Comparison of ENCODE assay signal across 22 cellular contexts in genomic region chr7:28076421-28077163, GRCh38.
DNase-seq lines count a peak whose midpoint lies in the region; TF ChIP-seq lines count a peak whose summit lies in the region.
"Had no signal": no experiment of that assay in that cellular context is flagged by ENCODE, and none has a peak within 500 bp of the region (broad histone marks: within the 10 kb centered on the region; RNA-seq: fewer than 3 reads in every experiment).

No MANE protein-coding gene starts in this region.

- no peaks in the 10 kb centered on the region for H3K9me3 ChIP-seq in smooth muscle cell (replicated peaks; ENCODE audit: low read depth)
- no peaks in the 10 kb centered on the region for H3K9me3 ChIP-seq in neural progenitor cell (ENCODE audit: low read depth)
- no peaks in the 10 kb centered on the region for H3K9me3 ChIP-seq in stomach
- H3K9me3 ChIP-seq: upper lobe of left lung had no signal

- no peaks in the 10 kb centered on the region for H3K9me3 Mint-ChIP-seq in neural progenitor cell
- H3K9me3 Mint-ChIP-seq: activated naive CD4-positive, alpha-beta T cell treated with anti-CD3 and anti-CD28 coated beads, Interleukin-2, amount 10 ng/mL, durations not matched to agents 7 days and 5 days; activated T-cell treated with anti-CD3 and anti-CD28 coated beads, Interleukin-2, amount 50 U/mL, for 4 hours; immature natural killer cell had no signal

- H3K36me3 ChIP-seq in smooth muscle cell (ENCODE audit: low read depth) (no peaks in the 10 kb centered on the region), neural progenitor cell (no peaks in the 10 kb centered on the region), stomach (no peaks in the 10 kb centered on the region)
- H3K36me3 ChIP-seq: upper lobe of left lung had no signal

- H2AFZ ChIP-seq in smooth muscle cell (ENCODE audit: low read depth) (peak overlapping the region; percentile 14), neural progenitor cell (replicated peaks) (no peak overlapping the region)

- H3K27ac Mint-ChIP-seq in neural progenitor cell: no peak overlapping the region
- H3K27ac Mint-ChIP-seq: activated CD8-positive, alpha-beta T cell treated with anti-CD3 and anti-CD28 coated beads, Interleukin-2, amount 10 ng/mL, durations not matched to agents 7 days and 5 days; activated naive CD4-positive, alpha-beta T cell treated with anti-CD3 and anti-CD28 coated beads, Interleukin-2, amount 10 ng/mL, durations not matched to agents 7 days and 5 days; immature natural killer cell had no signal

- H3K4me3 ChIP-seq in smooth muscle cell (peak overlapping the region; percentile 35), neural progenitor cell (no peak overlapping the region), stomach (no peak overlapping the region)
- H3K4me3 ChIP-seq: upper lobe of left lung had no signal

- TF ChIP-seq CTCF in smooth muscle cell (IDR thresholded peaks at IDR 0.05; ENCODE audit: borderline replicate concordance, insufficient read depth, poor library complexity, severe bottlenecking): no peak
- TF ChIP-seq CTCF in neural progenitor cell (IDR thresholded peaks at IDR 0.05): no peak
- TF ChIP-seq CTCF in stomach (IDR thresholded peaks at IDR 0.05): no peak

- H3K27me3 ChIP-seq in smooth muscle cell (ENCODE audit: low read depth) (no peaks in the 10 kb centered on the region), neural progenitor cell (no peaks in the 10 kb centered on the region), stomach (no peaks in the 10 kb centered on the region)
- H3K27me3 ChIP-seq: upper lobe of left lung had no signal

- H3K4me3 Mint-ChIP-seq in neural progenitor cell: no peak overlapping the region
- H3K4me3 Mint-ChIP-seq: activated CD8-positive, alpha-beta T cell treated with anti-CD3 and anti-CD28 coated beads, Interleukin-2, amount 10 ng/mL, durations not matched to agents 7 days and 5 days; activated naive CD4-positive, alpha-beta T cell treated with anti-CD3 and anti-CD28 coated beads, Interleukin-2, amount 10 ng/mL, durations not matched to agents 7 days and 5 days; activated T-cell treated with anti-CD3 and anti-CD28 coated beads, Interleukin-2, amount 50 U/mL, for 4 hours; immature natural killer cell had no signal

- 32% methylated on average over 10 of the region's 10 CpGs for WGBS in smooth muscle cell (ENCODE audit: low lambda C conversion rate)
- WGBS in stomach, 5 donors: 68 to 78% (median 74%) methylated on average over 10 of the region's 10 CpGs

- H3K9ac ChIP-seq in smooth muscle cell (ENCODE audit: low read depth): no peak overlapping the region
- H3K9ac ChIP-seq in neural progenitor cell: no peak overlapping the region

- no peak for TF ChIP-seq POLR2A in stomach (IDR thresholded peaks at IDR 0.05)

- no peaks in the 10 kb centered on the region for H3K4me1 Mint-ChIP-seq in neural progenitor cell
- H3K4me1 Mint-ChIP-seq: activated naive CD4-positive, alpha-beta T cell treated with anti-CD3 and anti-CD28 coated beads, Interleukin-2, amount 10 ng/mL, durations not matched to agents 7 days and 5 days had no signal

- peak overlapping the region; percentile 82 for H3K4me2 ChIP-seq in smooth muscle cell
- H3K4me2 ChIP-seq in neural progenitor cell: no peak overlapping the region

- H3K27ac ChIP-seq in smooth muscle cell (ENCODE audit: low read depth) (peak overlapping the region; percentile 60), neural progenitor cell (no peak overlapping the region), stomach (no peak overlapping the region)
- H3K27ac ChIP-seq: upper lobe of left lung had no signal

- intact Hi-C loops in stomach (cut with DNase I; ENCODE audit: low total_unique reads): no loop called here

- TF ChIP-seq EP300 in stomach (IDR thresholded peaks at IDR 0.05): no peak

- H3K79me2 ChIP-seq in smooth muscle cell (ENCODE audit: low read depth) (peaks cover 33% of the 10 kb centered on the region), neural progenitor cell (ENCODE audit: low read depth) (no peaks in the 10 kb centered on the region)

- DNase-seq in NCI-H1417 (lab: John Stamatoyannopoulos, UW) (peak in 2 of 3 experiments; percentile 56 to 64), NCI-H1417 treated with DMSO at 0.1 percent for 48 hours (lab: John Stamatoyannopoulos, UW) (no peak), SHP77 (lab: John Stamatoyannopoulos, UW) (peak; percentile 19 to 49), fibroblast of peridontal ligament (ENCODE audit: extremely low read depth) (peak; percentile 29), smooth muscle cell (lab: John Stamatoyannopoulos, UW; ENCODE audit: unreplicated experiment) (no peak), midbrain (lab: John Stamatoyannopoulos, UW) (no peak), neural progenitor cell (ENCODE audit: low spot score) (no peak), stomach (no peak)
- DNase-seq: 8988T; activated CD4-positive, CD25-positive, alpha-beta regulatory T cell; activated CD8-positive, alpha-beta T cell treated with anti-CD3 and anti-CD28 coated beads, Interleukin-2, amount 10 ng/mL, durations not matched to agents 7 days and 5 days; activated naive CD4-positive, alpha-beta T cell treated with anti-CD3 and anti-CD28 coated beads, Interleukin-2, amount 10 ng/mL, durations not matched to agents 7 days and 5 days; activated T-cell treated with anti-CD3 and anti-CD28 coated beads, Interleukin-2, amount 50 U/mL, for 4 hours; COR-L47; immature natural killer cell; left ventricle myocardium superior; NCI-H146; NK-92 treated with Interleukin-12 subunit alpha and Interleukin-12 subunit beta, amount 100 ng/mL, for 24 hours; retina; stimulated activated CD4-positive, alpha-beta T cell treated with anti-CD3 and anti-CD28 coated beads, Interleukin-4, amount 100 ng/mL, for 4 hours; T1000; upper lobe of left lung had no signal

- H3F3A ChIP-seq in smooth muscle cell (ENCODE audit: low read depth): peaks cover 5% of the 10 kb centered on the region
- H3F3A ChIP-seq in neural progenitor cell (ENCODE audit: low read depth): no peaks in the 10 kb centered on the region

- peaks cover 4% of the 10 kb centered on the region for H3K27me3 Mint-ChIP-seq in neural progenitor cell (ENCODE audit: insufficient read depth, low read depth)
- H3K27me3 Mint-ChIP-seq: activated naive CD4-positive, alpha-beta T cell treated with anti-CD3 and anti-CD28 coated beads, Interleukin-2, amount 10 ng/mL, durations not matched to agents 7 days and 5 days had no signal

- H3K4me1 ChIP-seq in smooth muscle cell (ENCODE audit: low read depth) (peaks cover 8% of the 10 kb centered on the region), neural progenitor cell (no peaks in the 10 kb centered on the region), stomach (peaks cover 0 to 50% (median 20%) of the 10 kb centered on the region in 4 donors)

- H4K20me1 ChIP-seq in smooth muscle cell (ENCODE audit: low read depth): peaks cover 6% of the 10 kb centered on the region
- H4K20me1 ChIP-seq in neural progenitor cell (ENCODE audit: low read depth): no peaks in the 10 kb centered on the region

- H3K36me3 Mint-ChIP-seq in neural progenitor cell: no peaks in the 10 kb centered on the region
- H3K36me3 Mint-ChIP-seq: activated naive CD4-positive, alpha-beta T cell treated with anti-CD3 and anti-CD28 coated beads, Interleukin-2, amount 10 ng/mL, durations not matched to agents 7 days and 5 days; immature natural killer cell had no signal

Comparison
In these comparisons a context has a peak if more than half of its experiments do, and no peak if none do; other contexts are left out.
1. DNase-seq: peak in NCI-H1417 (2 of 3), SHP77 (2 of 2) and fibroblast of peridontal ligament (single experiment); none in NCI-H1417 treated with DMSO at 0.1 percent for 48 hours (single experiment), smooth muscle cell (single experiment), midbrain (single experiment), neural progenitor cell (single experiment) and stomach (single experiment).